In genomic region chr16:1581804-1582203, GRCh38 we compare ENCODE assay signal across 18 cellular contexts. TPM values are rescaled to one million over a fixed set of nuclear protein-coding genes. Genes with fewer than 3 reads are reported as not detected.
DNase-seq lines count a peak whose midpoint lies in the region; ATAC-seq and TF ChIP-seq lines count a peak whose summit lies in the region.
"Had no signal": no experiment of that assay in that cellular context is flagged by ENCODE, and none has a peak within 500 bp of the region (broad histone marks: within the 10 kb centered on the region; RNA-seq: fewer than 3 reads in every experiment).

No MANE protein-coding gene starts in this region.

- no peaks in the 10 kb centered on the region for H3K79me2 ChIP-seq in osteoblast (ENCODE audit: insufficient read depth, low read length)

- no peak overlapping the region for H2AFZ ChIP-seq in osteoblast (ENCODE audit: low read length)
- H2AFZ ChIP-seq: GM23248 had no signal

- no peak for DNase-seq in activated naive CD8-positive, alpha-beta T cell treated with anti-CD3 and anti-CD28 coated beads for 36 hours
- DNase-seq in glutamatergic neuron (no peak), osteoblast (ENCODE audit: insufficient read length, low spot score, missing footprints) (peak; percentile 17), DMS79 treated with DMSO at 0.1 percent for 48 hours (lab: John Stamatoyannopoulos, UW) (no peak)
- no peak for DNase-seq in activated CD4-positive, alpha-beta T cell treated with anti-CD3 and anti-CD28 coated beads, Interleukin-2, amount 10 ng/mL, durations not matched to agents 24 days and 14 days
- DNase-seq: C1 segment of cervical spinal cord; Calu3; CD4-positive, alpha-beta memory T cell; DMS53; DND-41; GM23248; H7; HFFc6 had no signal

- peak overlapping the region; percentile 34 for H3K27ac Mint-ChIP-seq in activated naive CD8-positive, alpha-beta T cell
- H3K27ac Mint-ChIP-seq in activated naive CD8-positive, alpha-beta T cell treated with anti-CD3 and anti-CD28 coated beads for 36 hours, result no peak overlapping the region
- H3K27ac Mint-ChIP-seq in glutamatergic neuron (ENCODE audit: unreplicated experiment), result no peak overlapping the region
- no peak overlapping the region for H3K27ac Mint-ChIP-seq in activated CD4-positive, alpha-beta T cell treated with anti-CD3 and anti-CD28 coated beads, Interleukin-2, amount 10 ng/mL, durations not matched to agents 24 days and 14 days
- H3K27ac Mint-ChIP-seq: B cell; CD4-positive, alpha-beta memory T cell; HFFc6 had no signal

- ATAC-seq in SK-N-SH treated with all-trans-retinoic acid at 6 μM for 48 hours, result no peak
- ATAC-seq: HCT116 had no signal

- H3K4me1 ChIP-seq in osteoblast (ENCODE audit: insufficient read depth, low read length), result no peaks in the 10 kb centered on the region

- H3K27me3 ChIP-seq in osteoblast (ENCODE audit: insufficient read depth, low read length), result no peaks in the 10 kb centered on the region

- H3K36me3 ChIP-seq in osteoblast (ENCODE audit: insufficient read depth, low read length), result peaks cover 18% of the 10 kb centered on the region

- no peak overlapping the region for H3K4me3 ChIP-seq in osteoblast (ENCODE audit: insufficient read depth, low read length)
- H3K4me3 ChIP-seq: GM23248 had no signal

- H4K20me1 ChIP-seq in osteoblast (ENCODE audit: insufficient read depth, low read length), result no peaks in the 10 kb centered on the region

- H3K9me3 Mint-ChIP-seq in activated naive CD8-positive, alpha-beta T cell (ENCODE audit: low read depth), result no peaks in the 10 kb centered on the region
- no peaks in the 10 kb centered on the region for H3K9me3 Mint-ChIP-seq in activated naive CD8-positive, alpha-beta T cell treated with anti-CD3 and anti-CD28 coated beads for 36 hours
- peaks cover under 1% of the 10 kb centered on the region for H3K9me3 Mint-ChIP-seq in glutamatergic neuron (ENCODE audit: unreplicated experiment)
- no peaks in the 10 kb centered on the region for H3K9me3 Mint-ChIP-seq in activated CD4-positive, alpha-beta T cell treated with anti-CD3 and anti-CD28 coated beads, Interleukin-2, amount 10 ng/mL, durations not matched to agents 24 days and 14 days
- H3K9me3 Mint-ChIP-seq: CD4-positive, alpha-beta memory T cell; HFFc6 had no signal

- TF ChIP-seq CTCF in glutamatergic neuron (IDR thresholded peaks at IDR 0.05; ENCODE audit: partially characterized antibody, unreplicated experiment), result no peak
- TF ChIP-seq CTCF in osteoblast (IDR thresholded peaks at IDR 0.05; ENCODE audit: extremely low read depth, low read depth, low read length), result no peak

- no peak overlapping the region for H3K4me3 Mint-ChIP-seq in activated naive CD8-positive, alpha-beta T cell
- H3K4me3 Mint-ChIP-seq in activated naive CD8-positive, alpha-beta T cell treated with anti-CD3 and anti-CD28 coated beads for 36 hours, result no peak overlapping the region
- H3K4me3 Mint-ChIP-seq in glutamatergic neuron (ENCODE audit: unreplicated experiment), result peak overlapping the region; percentile 10
- no peak overlapping the region for H3K4me3 Mint-ChIP-seq in activated CD4-positive, alpha-beta T cell treated with anti-CD3 and anti-CD28 coated beads, Interleukin-2, amount 10 ng/mL, durations not matched to agents 24 days and 14 days
- H3K4me3 Mint-ChIP-seq: B cell, HFFc6 had no signal

- no peaks in the 10 kb centered on the region for H3K4me1 Mint-ChIP-seq in activated naive CD8-positive, alpha-beta T cell (ENCODE audit: low read depth)
- no peaks in the 10 kb centered on the region for H3K4me1 Mint-ChIP-seq in activated naive CD8-positive, alpha-beta T cell treated with anti-CD3 and anti-CD28 coated beads for 36 hours
- no peaks in the 10 kb centered on the region for H3K4me1 Mint-ChIP-seq in glutamatergic neuron (ENCODE audit: low read depth, unreplicated experiment)
- H3K4me1 Mint-ChIP-seq in activated CD4-positive, alpha-beta T cell treated with anti-CD3 and anti-CD28 coated beads, Interleukin-2, amount 10 ng/mL, durations not matched to agents 24 days and 14 days, result peaks cover 3% of the 10 kb centered on the region
- H3K4me1 Mint-ChIP-seq: B cell had no signal

- no peak overlapping the region for H3K4me2 ChIP-seq in osteoblast (ENCODE audit: insufficient read depth, low read length)

- no peaks in the 10 kb centered on the region for H3K27me3 Mint-ChIP-seq in activated naive CD8-positive, alpha-beta T cell
- H3K27me3 Mint-ChIP-seq in activated naive CD8-positive, alpha-beta T cell treated with anti-CD3 and anti-CD28 coated beads for 36 hours, result no peaks in the 10 kb centered on the region
- H3K27me3 Mint-ChIP-seq in glutamatergic neuron (ENCODE audit: unreplicated experiment), result peaks cover 2% of the 10 kb centered on the region
- H3K27me3 Mint-ChIP-seq in activated CD4-positive, alpha-beta T cell treated with anti-CD3 and anti-CD28 coated beads, Interleukin-2, amount 10 ng/mL, durations not matched to agents 24 days and 14 days, result no peaks in the 10 kb centered on the region
- H3K27me3 Mint-ChIP-seq: B cell; CD4-positive, alpha-beta memory T cell had no signal

- H3K9me3 ChIP-seq in osteoblast (ENCODE audit: low read depth, low read length), result no peaks in the 10 kb centered on the region

- H3K27ac ChIP-seq in osteoblast (ENCODE audit: low read depth, low read length), result no peak overlapping the region
- H3K27ac ChIP-seq: GM23248 had no signal

- peaks cover 2% of the 10 kb centered on the region for H3K36me3 Mint-ChIP-seq in activated naive CD8-positive, alpha-beta T cell
- H3K36me3 Mint-ChIP-seq in activated naive CD8-positive, alpha-beta T cell treated with anti-CD3 and anti-CD28 coated beads for 36 hours, result peaks cover 1% of the 10 kb centered on the region
- H3K36me3 Mint-ChIP-seq in glutamatergic neuron (ENCODE audit: unreplicated experiment), result peaks cover 12% of the 10 kb centered on the region
- H3K36me3 Mint-ChIP-seq in activated CD4-positive, alpha-beta T cell treated with anti-CD3 and anti-CD28 coated beads, Interleukin-2, amount 10 ng/mL, durations not matched to agents 24 days and 14 days (ENCODE audit: low read depth), result peaks cover 2% of the 10 kb centered on the region

- intact Hi-C loops in activated CD4-positive, alpha-beta T cell treated with anti-CD3 and anti-CD28 coated beads, Interleukin-2, amount 10 ng/mL, durations not matched to agents 24 days and 14 days (cut with micrococcal nuclease), result no loop called here

TF ChIP-seq in SK-N-SH treated with all-trans-retinoic acid at 6 μM for 48 hours, 23 proteins besides CTCF, POLR2A, EP300 and RAD21:
- no peak for TF ChIP-seq PATZ1 (CRISPR knock-in tag; IDR thresholded peaks at IDR 0.05; ENCODE audit: borderline replicate concordance)
- no peak for TF ChIP-seq SNAI2 (CRISPR knock-in tag; IDR thresholded peaks at IDR 0.05)
- TF ChIP-seq CSRNP3 (CRISPR knock-in tag; IDR thresholded peaks at IDR 0.05), result no peak
- TF ChIP-seq CSDC2 (CRISPR knock-in tag; IDR thresholded peaks at IDR 0.05), result no peak
- no peak for TF ChIP-seq ZNF565 (CRISPR knock-in tag; conservative IDR thresholded peaks at IDR 0.05; ENCODE audit: low read depth)
- TF ChIP-seq ZFP3 (CRISPR knock-in tag; IDR thresholded peaks at IDR 0.05), result no peak
- TF ChIP-seq ESRRG (CRISPR knock-in tag; IDR thresholded peaks at IDR 0.05), result no peak
- no peak for TF ChIP-seq ZNF8 (CRISPR knock-in tag; IDR thresholded peaks at IDR 0.05)

RNA-seq across cellular contexts. Expression of gene IFT140, which starts 30.1 kb away (rescaled TPM):
- total RNA-seq in activated naive CD8-positive, alpha-beta T cell treated with anti-CD3 and anti-CD28 coated beads for 36 hours, result 1 to 10 TPM; 7.1 to 9.5 TPM
- total RNA-seq in glutamatergic neuron (ENCODE audit: unreplicated experiment), result 33.4 TPM
- 37.1 and 38.0 TPM in 2 replicates for total RNA-seq in osteoblast
- 9.8 and 11.6 TPM in 2 replicates for total RNA-seq in activated CD4-positive, alpha-beta T cell treated with anti-CD3 and anti-CD28 coated beads, Interleukin-2, amount 10 ng/mL, durations not matched to agents 24 days and 14 days

RNA-seq across cellular contexts. Expression of gene CRAMP1, which starts 30.4 kb away (rescaled TPM):
- 10 to 100 TPM; 14.4 to 17.0 TPM for total RNA-seq in activated naive CD8-positive, alpha-beta T cell treated with anti-CD3 and anti-CD28 coated beads for 36 hours
- total RNA-seq in glutamatergic neuron (ENCODE audit: unreplicated experiment), result 52.4 TPM
- total RNA-seq in osteoblast, result 9.7 and 11.2 TPM in 2 replicates
- 34.9 and 36.7 TPM in 2 replicates for total RNA-seq in activated CD4-positive, alpha-beta T cell treated with anti-CD3 and anti-CD28 coated beads, Interleukin-2, amount 10 ng/mL, durations not matched to agents 24 days and 14 days

RNA-seq across cellular contexts. Expression of gene TMEM204, which starts 48.3 kb away (rescaled TPM):
- 10 to 100 TPM; 21.2 to 23.7 TPM for total RNA-seq in activated naive CD8-positive, alpha-beta T cell treated with anti-CD3 and anti-CD28 coated beads for 36 hours
- 0.22 TPM for total RNA-seq in glutamatergic neuron (ENCODE audit: unreplicated experiment)
- 7.7 and 8.3 TPM in 2 replicates for total RNA-seq in osteoblast
- 19.9 and 20.8 TPM in 2 replicates for total RNA-seq in activated CD4-positive, alpha-beta T cell treated with anti-CD3 and anti-CD28 coated beads, Interleukin-2, amount 10 ng/mL, durations not matched to agents 24 days and 14 days
- total RNA-seq: Calu3, H1 had no signal
